9 cellular contexts compared by ENCODE assay signal in genomic region chr9:34332370-34332964, GRCh38. TPM values are rescaled to one million over a fixed set of nuclear protein-coding genes. Genes with fewer than 3 reads are reported as not detected.
DNase-seq lines count a peak whose midpoint lies in the region; ATAC-seq and TF ChIP-seq lines count a peak whose summit lies in the region.
"Had no signal": no experiment of that assay in that cellular context is flagged by ENCODE, and none has a peak within 500 bp of the region (broad histone marks: within the 10 kb centered on the region; RNA-seq: fewer than 3 reads in every experiment).

No MANE protein-coding gene starts in this region.

- DNase-seq in Caco-2 (peak in 1 of 2 experiments; percentile 54), HAP-1 (ENCODE audit: low spot score in 2 of 2) (peak; percentile 29 to 66), RWPE1 (ENCODE audit: low spot score) (peak; percentile 38), fibroblast of lung (ENCODE audit: low read depth in 2 of 2) (peak; percentile 39 to 52), putamen (ENCODE audit: low spot score) (peak; percentile 85), occipital lobe (lab: John Stamatoyannopoulos, UW) (no peak)
- no peak for DNase-seq in activated CD8-positive, alpha-beta memory T cell treated with anti-CD3 and anti-CD28 coated beads, Interleukin-2, amount 10 ng/mL, durations not matched to agents 7 days and 5 days

- no peak overlapping the region for H3K4me2 ChIP-seq in fibroblast of lung (ENCODE audit: extremely low read depth, insufficient read depth, low read length)

- H3K27me3 ChIP-seq in Caco-2 (replicated peaks; ENCODE audit: control insufficient read depth, insufficient read depth, low read length) (no peaks in the 10 kb centered on the region), HAP-1 (ENCODE audit: low read depth) (no peaks in the 10 kb centered on the region), fibroblast of lung (ENCODE audit: control insufficient read depth, insufficient read depth, low read length) (no peaks in the 10 kb centered on the region)

- peaks cover 18% of the 10 kb centered on the region for H3K36me3 Mint-ChIP-seq in Caco-2 (ENCODE audit: insufficient read depth, unreplicated experiment)
- no peaks in the 10 kb centered on the region for H3K36me3 Mint-ChIP-seq in activated CD8-positive, alpha-beta memory T cell treated with anti-CD3 and anti-CD28 coated beads, Interleukin-2, amount 10 ng/mL, durations not matched to agents 7 days and 5 days

- POLR2A ChIA-PET in Caco-2 (lab: Charles Lee): interaction anchor here (0.9 kb wide), 1 partner anchor 44 kb away, joined by 3 read pairs; the partner anchor contains the start of gene MYORG
- POLR2A ChIA-PET in RWPE1 (lab: Yijun Ruan, JAX; ENCODE audit: low non-redundant PET): no interaction called here

- no TSS peak for BruUV-seq in Caco-2 (replicated peaks; lab: Mats Ljungman, UMichigan)

- H4K20me1 ChIP-seq in fibroblast of lung (ENCODE audit: control insufficient read depth, extremely low read depth, insufficient read depth, low read length): no peaks in the 10 kb centered on the region

- H3K27ac Mint-ChIP-seq in Caco-2 (ENCODE audit: unreplicated experiment): no peak overlapping the region
- H3K27ac Mint-ChIP-seq in activated CD8-positive, alpha-beta memory T cell treated with anti-CD3 and anti-CD28 coated beads, Interleukin-2, amount 10 ng/mL, durations not matched to agents 7 days and 5 days: no peak overlapping the region
- H3K27ac Mint-ChIP-seq: T-helper 1 cell treated with Interleukin-12 subunit alpha and Interleukin-12 subunit beta and Interleukin-4 antibody, amounts not matched to agents 30 μg/mL and 1 μg/mL, for 36 hours had no signal

- no peak overlapping the region for H2AFZ ChIP-seq in fibroblast of lung (ENCODE audit: low read length)

- H3K9me3 Mint-ChIP-seq in Caco-2 (ENCODE audit: unreplicated experiment): no peaks in the 10 kb centered on the region
- no peaks in the 10 kb centered on the region for H3K9me3 Mint-ChIP-seq in activated CD8-positive, alpha-beta memory T cell treated with anti-CD3 and anti-CD28 coated beads, Interleukin-2, amount 10 ng/mL, durations not matched to agents 7 days and 5 days (ENCODE audit: low read depth)
- H3K9me3 Mint-ChIP-seq: T-helper 1 cell treated with Interleukin-12 subunit alpha and Interleukin-12 subunit beta and Interleukin-4 antibody, amounts not matched to agents 30 μg/mL and 1 μg/mL, for 36 hours had no signal

- no peak for ATAC-seq in activated CD8-positive, alpha-beta memory T cell treated with anti-CD3 and anti-CD28 coated beads, Interleukin-2, amount 10 ng/mL, durations not matched to agents 7 days and 5 days
- no peak for ATAC-seq in GM21786 (IDR thresholded peaks at IDR 0.05; ENCODE audit: unreplicated experiment)

- H3K9me3 ChIP-seq in Caco-2 (no peaks in the 10 kb centered on the region), HAP-1 (no peaks in the 10 kb centered on the region), fibroblast of lung (ENCODE audit: control insufficient read depth, insufficient read depth, low read depth, low read length) (no peaks in the 10 kb centered on the region)

- no peak overlapping the region for H3K9ac ChIP-seq in fibroblast of lung (ENCODE audit: insufficient read depth, low read length)

- in situ Hi-C loops in HAP-1 (cut with MboI; ENCODE audit: low sequenced_read_pairs): no loop called here

- H3K79me2 ChIP-seq in fibroblast of lung (ENCODE audit: control insufficient read depth, insufficient read depth, low read length): peaks cover 13% of the 10 kb centered on the region

- H3K4me1 Mint-ChIP-seq in Caco-2 (ENCODE audit: low read depth, unreplicated experiment): peaks cover 6% of the 10 kb centered on the region
- peaks cover 29% of the 10 kb centered on the region for H3K4me1 Mint-ChIP-seq in activated CD8-positive, alpha-beta memory T cell treated with anti-CD3 and anti-CD28 coated beads, Interleukin-2, amount 10 ng/mL, durations not matched to agents 7 days and 5 days

- H3K4me3 Mint-ChIP-seq in Caco-2 (ENCODE audit: unreplicated experiment): no peak overlapping the region
- no peak overlapping the region for H3K4me3 Mint-ChIP-seq in activated CD8-positive, alpha-beta memory T cell treated with anti-CD3 and anti-CD28 coated beads, Interleukin-2, amount 10 ng/mL, durations not matched to agents 7 days and 5 days
- H3K4me3 Mint-ChIP-seq: T-helper 1 cell treated with Interleukin-12 subunit alpha and Interleukin-12 subunit beta and Interleukin-4 antibody, amounts not matched to agents 30 μg/mL and 1 μg/mL, for 36 hours had no signal

- CTCF ChIA-PET in Caco-2 (lab: Charles Lee): interaction anchor here (0.8 to 7.0 kb wide), 3 partner anchors 13 to 71 kb away, joined by 3 to 105 read pairs (median 8); partner anchors contain the start of gene MYORG
- CTCF ChIA-PET in RWPE1 (lab: Yijun Ruan, JAX): interaction anchor here (0.7 to 6.1 kb wide), 5 partner anchors 12 to 259 kb away, joined by 3 to 54 read pairs (median 5); partner anchors contain the start of gene MYORG
- CTCF ChIA-PET in activated CD8-positive, alpha-beta memory T cell treated with anti-CD3 and anti-CD28 coated beads, Interleukin-2, amount 10 ng/mL, durations not matched to agents 7 days and 5 days (lab: Charles Lee): interaction anchor here (0.9 to 6.8 kb wide), 4 partner anchors 10 to 72 kb away, joined by 3 to 143 read pairs (median 8); partner anchors contain the start of gene MYORG

- intact Hi-C loops in Caco-2 (cut with micrococcal nuclease; ENCODE audit: unreplicated experiment): loop anchor here (1.0 to 2.0 kb wide), 5 partner anchors 20 to 270 kb away; no protein-coding TSS in a partner anchor

- H3K27me3 Mint-ChIP-seq in Caco-2 (ENCODE audit: insufficient read depth, unreplicated experiment): no peaks in the 10 kb centered on the region
- no peaks in the 10 kb centered on the region for H3K27me3 Mint-ChIP-seq in activated CD8-positive, alpha-beta memory T cell treated with anti-CD3 and anti-CD28 coated beads, Interleukin-2, amount 10 ng/mL, durations not matched to agents 7 days and 5 days

- H3K4me3 ChIP-seq in Caco-2 (ENCODE audit: low read depth, low read length) (no peak overlapping the region), HAP-1 (no peak overlapping the region), fibroblast of lung (replicated peaks in 1 of 4; ENCODE audit: control extremely low read depth in 1 of 4, insufficient read depth in 1 of 4, low read depth in 3 of 4, low read length in 4 of 4) (no peak overlapping the region)

- H3K36me3 ChIP-seq in Caco-2 (ENCODE audit: control insufficient read depth, insufficient read depth, low read length) (no peaks in the 10 kb centered on the region), HAP-1 (replicated peaks) (no peaks in the 10 kb centered on the region), fibroblast of lung (ENCODE audit: control insufficient read depth, insufficient read depth, low read length) (no peaks in the 10 kb centered on the region)

- TF ChIP-seq CTCF in Caco-2 (IDR thresholded peaks at IDR 0.05; ENCODE audit: insufficient read depth in 1 of 2, low read depth in 1 of 2, low read length in 1 of 2, severe bottlenecking in 1 of 2, unreplicated experiment in 1 of 2): peak; percentile 49 to 61
- TF ChIP-seq CTCF in RWPE1 (conservative IDR thresholded peaks at IDR 0.05; ENCODE audit: low read depth): peak; percentile 88
- TF ChIP-seq CTCF in fibroblast of lung (conservative IDR thresholded peaks at IDR 0.05 in 1 of 2, IDR thresholded peaks at IDR 0.05 in 1 of 2; ENCODE audit: low read depth in 1 of 2, low read length in 2 of 2): peak; percentile 47 to 54

- H3K4me1 ChIP-seq in Caco-2 (no peaks in the 10 kb centered on the region), HAP-1 (peaks cover 31% of the 10 kb centered on the region), fibroblast of lung (ENCODE audit: control insufficient read depth, extremely low read depth, insufficient read depth, low read length) (no peaks in the 10 kb centered on the region)

- H3K27ac ChIP-seq in RWPE1: no peak overlapping the region
- no peak overlapping the region for H3K27ac ChIP-seq in fibroblast of lung (ENCODE audit: insufficient read depth, low read length)

RNA-seq across cellular contexts. Expression of gene NUDT2, which starts 3.1 kb away (rescaled TPM):
- total RNA-seq in Caco-2 (2022) (14.4 and 15.0 TPM in 2 replicates), fibroblast of lung (21.8 and 47.1 TPM in 2 replicates), occipital lobe (17.3 TPM)
- polyA plus RNA-seq in fibroblast of lung: 38.6 and 50.8 TPM in 2 replicates
- polyA plus RNA-seq in fibroblast of lung (2012): 30.6 and 41.9 TPM in 2 replicates
- polyA minus RNA-seq in fibroblast of lung (ENCODE audit: low replicate concordance): 12.3 and 27.4 TPM in 2 replicates
- total RNA-seq in activated CD8-positive, alpha-beta memory T cell treated with anti-CD3 and anti-CD28 coated beads, Interleukin-2, amount 10 ng/mL, durations not matched to agents 7 days and 5 days: 10 to 100 TPM; 28.9 to 29.7 TPM

RNA-seq across cellular contexts. Expression of gene KIF24, which starts 3.4 kb away (rescaled TPM):
- 3.9 and 4.4 TPM in 2 replicates for total RNA-seq in Caco-2 (2022)
- 0.51 and 1.2 TPM in 2 replicates for total RNA-seq in fibroblast of lung
- 0.94 and 2.4 TPM in 2 replicates for polyA plus RNA-seq in fibroblast of lung
- 0.71 and 1.7 TPM in 2 replicates for polyA plus RNA-seq in fibroblast of lung (2012)
- 1.5 and 6.3 TPM in 2 replicates for polyA minus RNA-seq in fibroblast of lung (ENCODE audit: low replicate concordance)
- 10 to 100 TPM in 1 of 2 experiments, 1 to 10 TPM in 1; 9.3 to 13.6 TPM for total RNA-seq in activated CD8-positive, alpha-beta memory T cell treated with anti-CD3 and anti-CD28 coated beads, Interleukin-2, amount 10 ng/mL, durations not matched to agents 7 days and 5 days
- 0.78 TPM for total RNA-seq in occipital lobe

RNA-seq across cellular contexts. Expression of gene MYORG, which starts 44.2 kb away (rescaled TPM):
- total RNA-seq in Caco-2 (2022) (33.4 and 37.3 TPM in 2 replicates), fibroblast of lung (0.26 and 0.83 TPM in 2 replicates), occipital lobe (4.7 TPM)
- 0.34 and 0.38 TPM in 2 replicates for polyA plus RNA-seq in fibroblast of lung
- 0.96 and 1.1 TPM in 2 replicates for polyA plus RNA-seq in fibroblast of lung (2012)
- polyA minus RNA-seq in fibroblast of lung (ENCODE audit: low replicate concordance): 1.0 and 1.6 TPM in 2 replicates
- 1 to 10 TPM; 3.7 to 4.2 TPM for total RNA-seq in activated CD8-positive, alpha-beta memory T cell treated with anti-CD3 and anti-CD28 coated beads, Interleukin-2, amount 10 ng/mL, durations not matched to agents 7 days and 5 days

Comparison
In these comparisons a context has a peak if more than half of its experiments do, and no peak if none do; other contexts are left out.
1. DNase-seq: peak in HAP-1 (2 of 2), RWPE1 (single experiment), fibroblast of lung (2 of 2) and putamen (single experiment); none in activated CD8-positive, alpha-beta memory T cell treated with anti-CD3 and anti-CD28 coated beads, Interleukin-2, amount 10 ng/mL, durations not matched to agents 7 days and 5 days (single experiment) and occipital lobe (single experiment).
2. Peak in every context shown above with its lines, with median percentiles within 50 percentile points of each other: CTCF ChIP-seq.